8 cellular contexts compared by ENCODE assay signal in the genomic region with DNA sequence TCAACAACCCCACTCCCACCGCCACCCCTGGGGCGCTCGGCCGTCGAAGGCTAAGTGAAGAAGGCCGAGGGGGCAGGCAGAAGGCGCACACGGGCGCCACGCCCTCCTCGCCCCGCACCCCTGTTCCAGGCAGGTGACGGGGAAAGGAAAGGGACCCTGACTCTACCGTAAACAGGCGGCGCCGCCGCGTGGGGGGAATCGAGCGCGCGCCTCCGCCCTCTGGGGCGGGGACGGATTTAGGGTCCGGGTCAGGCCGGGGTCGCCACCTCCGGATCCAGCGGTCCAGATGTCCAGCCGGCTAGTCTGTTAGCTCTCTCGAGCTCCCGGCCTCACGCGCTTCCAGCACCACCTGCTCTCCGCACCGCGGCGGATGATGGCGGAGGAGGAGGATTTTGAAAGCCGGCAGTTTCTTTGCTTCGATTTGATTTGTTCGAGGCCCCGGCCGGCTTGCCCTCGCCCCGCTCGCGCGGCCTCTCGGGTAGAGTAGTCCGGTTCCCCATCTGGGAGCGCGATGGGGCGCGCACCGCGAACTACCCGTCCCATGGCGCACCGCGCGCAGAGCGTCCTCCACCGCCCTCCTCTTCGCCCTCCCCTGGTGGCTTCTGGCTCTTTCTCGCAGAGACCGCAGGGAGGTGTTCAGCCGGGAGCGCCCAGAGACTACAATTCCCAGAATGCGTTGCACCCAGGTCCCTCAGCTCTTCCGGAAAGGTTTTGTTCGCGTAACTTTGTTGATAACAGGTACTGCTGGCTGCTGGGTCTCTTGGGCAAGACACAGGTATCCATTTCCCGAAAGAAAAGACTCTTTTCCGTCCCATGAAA. TPM values are rescaled to one million over a fixed set of nuclear protein-coding genes. Genes with fewer than 3 reads are reported as not detected.
DNase-seq lines count a peak whose midpoint lies in the region; ATAC-seq, FAIRE-seq and TF ChIP-seq lines count a peak whose summit lies in the region.

A gene with protein sequence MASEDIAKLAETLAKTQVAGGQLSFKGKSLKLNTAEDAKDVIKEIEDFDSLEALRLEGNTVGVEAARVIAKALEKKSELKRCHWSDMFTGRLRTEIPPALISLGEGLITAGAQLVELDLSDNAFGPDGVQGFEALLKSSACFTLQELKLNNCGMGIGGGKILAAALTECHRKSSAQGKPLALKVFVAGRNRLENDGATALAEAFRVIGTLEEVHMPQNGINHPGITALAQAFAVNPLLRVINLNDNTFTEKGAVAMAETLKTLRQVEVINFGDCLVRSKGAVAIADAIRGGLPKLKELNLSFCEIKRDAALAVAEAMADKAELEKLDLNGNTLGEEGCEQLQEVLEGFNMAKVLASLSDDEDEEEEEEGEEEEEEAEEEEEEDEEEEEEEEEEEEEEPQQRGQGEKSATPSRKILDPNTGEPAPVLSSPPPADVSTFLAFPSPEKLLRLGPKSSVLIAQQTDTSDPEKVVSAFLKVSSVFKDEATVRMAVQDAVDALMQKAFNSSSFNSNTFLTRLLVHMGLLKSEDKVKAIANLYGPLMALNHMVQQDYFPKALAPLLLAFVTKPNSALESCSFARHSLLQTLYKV (minus strand): TSS at position 368 of the 819 bp plus-strand sequence. CDS start 5,143 bp downstream, outside the sequence.

- H3K9me3 ChIP-seq in iPS-20b (ENCODE audit: insufficient read depth, low read depth, low read length), result no peaks in the 10 kb centered on the region

- ATAC-seq in GM18907 (IDR thresholded peaks at IDR 0.05; ENCODE audit: unreplicated experiment) (peak; percentile 91), HG03159 (IDR thresholded peaks at IDR 0.05; ENCODE audit: unreplicated experiment) (peak; percentile 94)

- H3K9ac ChIP-seq in iPS-20b (ENCODE audit: low read depth, low read length), result peak within 1 kb of the TSS; percentile 90

- peaks cover 25% of the 10 kb centered on the region for H3K4me1 ChIP-seq in iPS-20b (ENCODE audit: insufficient read depth, low read length)

- TF ChIP-seq CTCF in WI38 (IDR thresholded peaks at IDR 0.05; ENCODE audit: low read depth, low read length) (no peak), bronchial epithelial cell (IDR thresholded peaks at IDR 0.05; ENCODE audit: insufficient read depth, low read length, severe bottlenecking) (peak; percentile 23)

- peak within 1 kb of the TSS; percentile 89 for H3K4me3 ChIP-seq in WI38 (ENCODE audit: low read depth, low read length)
- H3K4me3 ChIP-seq in bronchial epithelial cell (ENCODE audit: low read depth, low read length), result peak within 1 kb of the TSS; percentile 86
- peak within 1 kb of the TSS; percentile 94 for H3K4me3 ChIP-seq in iPS-20b (ENCODE audit: low read length)
- peak within 1 kb of the TSS; percentile 63 to 91 (median 88) for H3K4me3 ChIP-seq in skin epidermis

- peak within 1 kb of the TSS; percentile 79 for H3K27ac ChIP-seq in iPS-20b (ENCODE audit: low read length)
- H3K27ac ChIP-seq in skin epidermis, result peak within 1 kb of the TSS; percentile 17 to 98 (median 89)

- peak; percentile 94 for FAIRE-seq in bronchial epithelial cell (lab: Jason Lieb, UNC)

- H3K36me3 ChIP-seq in bronchial epithelial cell (ENCODE audit: control insufficient read depth, insufficient read depth, low read length) (peaks cover 9% of the 10 kb centered on the region), iPS-20b (ENCODE audit: insufficient read depth, low read depth, low read length) (peaks cover 38% of the 10 kb centered on the region)

- H3K27me3 ChIP-seq in bronchial epithelial cell (ENCODE audit: control insufficient read depth, insufficient read depth, low read length) (no peaks in the 10 kb centered on the region), iPS-20b (ENCODE audit: insufficient read depth, low read length) (no peaks in the 10 kb centered on the region)

- DNase-seq in AG08396 (ENCODE audit: low spot score) (peak; percentile 96), NCI-H2227 treated with DMSO at 0.1 percent for 48 hours (lab: John Stamatoyannopoulos, UW) (peak; percentile 95), bronchial epithelial cell (ENCODE audit: low read depth) (peak; percentile 98)

RNA-seq across cellular contexts. Expression of the gene that starts here (rescaled TPM):
- 63.2 and 65.0 TPM in 2 replicates for total RNA-seq in bronchial epithelial cell

Comparison
In these comparisons a context has a peak if more than half of its experiments do, and no peak if none do; other contexts are left out.
1. Peak in every context shown above with its lines: DNase-seq, ATAC-seq, H3K4me3 ChIP-seq and H3K27ac ChIP-seq.